Comparison of ENCODE assay signal across 14 cellular contexts in the genomic region with DNA sequence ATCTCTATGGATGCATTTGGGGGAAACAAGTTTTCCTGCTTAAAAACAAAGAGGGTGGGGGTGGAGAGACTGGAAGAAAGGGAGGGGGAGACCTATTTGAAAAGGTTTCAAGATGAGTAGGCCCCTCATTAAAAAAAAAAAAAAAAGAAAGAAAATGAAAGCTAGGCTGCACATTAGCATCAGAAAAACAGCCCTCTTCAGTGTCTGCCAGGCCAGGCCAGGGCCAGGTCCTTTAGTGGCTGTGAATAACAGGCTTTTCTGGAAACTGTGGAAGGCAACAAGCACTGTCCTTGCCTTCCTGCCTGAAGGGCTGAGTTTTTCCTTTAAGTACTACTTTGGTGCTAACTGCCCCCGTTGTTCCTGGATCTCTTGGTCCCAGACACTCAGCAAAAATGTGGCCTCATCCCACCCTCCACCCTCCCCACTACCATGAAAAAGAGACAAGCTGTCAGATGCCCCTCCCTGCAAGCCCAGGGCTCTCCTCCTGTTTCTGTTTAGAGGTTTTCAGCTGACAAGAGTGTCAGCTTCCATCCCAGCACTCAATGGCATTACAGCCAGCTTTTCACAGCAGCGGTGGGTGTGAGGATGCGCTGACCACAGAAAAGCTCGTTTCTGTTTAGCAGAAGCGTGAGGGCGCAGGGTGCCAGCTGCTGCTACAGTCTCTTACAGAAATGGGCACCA.
A peak's percentile ranks its signal among the peaks of the same experiment; 100 is the strongest.
DNase-seq lines count a peak whose midpoint lies in the region; ATAC-seq and TF ChIP-seq lines count a peak whose summit lies in the region.
"Had no signal": no experiment of that assay in that cellular context is flagged by ENCODE, and none has a peak within 500 bp of the region (broad histone marks: within the 10 kb centered on the region; RNA-seq: fewer than 3 reads in every experiment).

No MANE protein-coding gene starts in this region.

- no peaks in the 10 kb centered on the region for H3K27me3 ChIP-seq in stomach

- POLR2A ChIA-PET in OCI-LY7 (lab: Charles Lee) = no interaction called here

- intact Hi-C loops in OCI-LY7 (cut with micrococcal nuclease; ENCODE audit: unreplicated experiment) = no loop called here
- intact Hi-C loops in stomach (cut with DNase I; ENCODE audit: low total_unique reads) = no loop called here

- H3K9me2 ChIP-seq in OCI-LY7 (ENCODE audit: insufficient read depth, low read length) = no peaks in the 10 kb centered on the region

- H3K9me3 ChIP-seq in OCI-LY7 (ENCODE audit: low read length) (no peaks in the 10 kb centered on the region), stomach (no peaks in the 10 kb centered on the region)

- ATAC-seq in GM18502 (IDR thresholded peaks at IDR 0.05; ENCODE audit: poor library complexity, unreplicated experiment) = no peak
- ATAC-seq: Panc1 had no signal

- CTCF ChIA-PET in OCI-LY7 (lab: Charles Lee; ENCODE audit: unreplicated experiment) = no interaction called here

- H3K4me2 ChIP-seq in OCI-LY7 (ENCODE audit: low read length) = no peak overlapping the region

- H2AFZ ChIP-seq in OCI-LY7 (ENCODE audit: low read length) = no peak overlapping the region

- BruUV-seq in OCI-LY7 (replicated peaks; lab: Mats Ljungman, UMichigan) = no TSS peak

- 58 to 76% (median 74%) methylated on average over 6 of the region's 6 CpGs for WGBS in stomach, 5 donors

- H3K4me1 ChIP-seq in OCI-LY7 (ENCODE audit: insufficient read depth, low read length, poor library complexity, severe bottlenecking) (no peaks in the 10 kb centered on the region), stomach (peaks cover 0 to 17% (median 8%) of the 10 kb centered on the region in 4 donors)

- H3K27ac ChIP-seq in OCI-LY7 (ENCODE audit: low read depth, low read length, poor library complexity, severe bottlenecking) = no peak overlapping the region
- H3K27ac ChIP-seq in stomach = no peak overlapping the region

- H3K4me3 ChIP-seq in OCI-LY7 (ENCODE audit: low read depth, low read length, poor library complexity, severe bottlenecking) (no peak overlapping the region), stomach (no peak overlapping the region)

- peak; percentile 12 for DNase-seq in stimulated activated CD4-positive, alpha-beta T cell treated with anti-CD3 and anti-CD28 coated beads, Interleukin-15, amount 100 ng/mL, for 24 hours
- DNase-seq in stimulated activated CD4-positive, alpha-beta T cell treated with anti-CD3 and anti-CD28 coated beads, Interleukin-2, amount 100 ng/mL, for 48 hours = no peak
- DNase-seq in RPMI8226 (peak; percentile 79), iPS-NIHi7 (ENCODE audit: extremely low spot score) (peak; percentile 31), NCI-H1694 treated with DMSO at 0.1 percent for 48 hours (lab: John Stamatoyannopoulos, UW) (no peak), OCI-LY7 (ENCODE audit: low spot score) (no peak), stomach (no peak)
- DNase-seq: activated B cell treated with CpG ODN at 0.5 μM for 24 hours; aorta; DMS153; effector CD4-positive, alpha-beta T cell; stimulated activated CD4-positive, alpha-beta T cell treated with anti-CD3 and anti-CD28 coated beads, Interleukin-2, amount 100 ng/mL, for 24 hours had no signal

- H4K20me1 ChIP-seq in OCI-LY7 (ENCODE audit: insufficient read depth, low read length) = no peaks in the 10 kb centered on the region

- TF ChIP-seq POLR2A in stomach (IDR thresholded peaks at IDR 0.05) = no peak

- H3K79me2 ChIP-seq in OCI-LY7 (ENCODE audit: insufficient read depth, low read depth, low read length) = no peaks in the 10 kb centered on the region

- TF ChIP-seq EP300 in stomach (IDR thresholded peaks at IDR 0.05) = no peak

- TF ChIP-seq CTCF in OCI-LY7 (conservative IDR thresholded peaks at IDR 0.05; ENCODE audit: low read length) (no peak), stomach (IDR thresholded peaks at IDR 0.05) (no peak)

- no peaks in the 10 kb centered on the region for H3K36me3 ChIP-seq in OCI-LY7 (ENCODE audit: insufficient read depth, low read length)
- no peaks in the 10 kb centered on the region for H3K36me3 ChIP-seq in stomach

Comparison
In these comparisons a context has a peak if more than half of its experiments do, and no peak if none do; other contexts are left out.
1. DNase-seq: peak in stimulated activated CD4-positive, alpha-beta T cell treated with anti-CD3 and anti-CD28 coated beads, Interleukin-15, amount 100 ng/mL, for 24 hours (single experiment), RPMI8226 (single experiment) and iPS-NIHi7 (single experiment); none in stimulated activated CD4-positive, alpha-beta T cell treated with anti-CD3 and anti-CD28 coated beads, Interleukin-2, amount 100 ng/mL, for 48 hours (0 of 2), NCI-H1694 treated with DMSO at 0.1 percent for 48 hours (single experiment), OCI-LY7 (single experiment) and stomach (single experiment).